ENCODE assay signal across 14 cellular contexts in genomic region chr11:94895451-94895850, GRCh38.
DNase-seq lines count a peak whose midpoint lies in the region; FAIRE-seq and TF ChIP-seq lines count a peak whose summit lies in the region.
"Had no signal": no experiment of that assay in that cellular context is flagged by ENCODE, and none has a peak within 500 bp of the region (broad histone marks: within the 10 kb centered on the region; RNA-seq: fewer than 3 reads in every experiment).

No MANE protein-coding gene starts in this region.

- POLR2A ChIA-PET in endothelial cell of umbilical vein (lab: Charles Lee) = no interaction called here

- H3K9me3 ChIP-seq in endothelial cell of umbilical vein (replicated peaks; ENCODE audit: control insufficient read depth, insufficient read depth, low read length) = no peaks in the 10 kb centered on the region

- CTCF ChIA-PET in endothelial cell of umbilical vein (lab: Charles Lee) = interaction anchor here (1.0 to 3.5 kb wide), 7 partner anchors 8 to 274 kb away, joined by 4 to 61 read pairs (median 4); no protein-coding TSS in a partner anchor

- H3K79me2 ChIP-seq in endothelial cell of umbilical vein (ENCODE audit: control insufficient read depth, insufficient read depth, low read length) = no peaks in the 10 kb centered on the region

- no peak for FAIRE-seq in endothelial cell of umbilical vein (lab: Jason Lieb, UNC)
- FAIRE-seq: D721Med had no signal

- no peak overlapping the region for H3K4me3 Mint-ChIP-seq in glutamatergic neuron (ENCODE audit: unreplicated experiment)
- H3K4me3 Mint-ChIP-seq: activated CD4-positive, alpha-beta memory T cell treated with anti-CD3 and anti-CD28 coated beads, Interleukin-2, amount 10 ng/mL, durations not matched to agents 7 days and 5 days had no signal

- TF ChIP-seq EP300 in Ishikawa (IDR thresholded peaks at IDR 0.05; ENCODE audit: borderline replicate concordance) = 0 out of 2 replicates have a peak, but pooled peaks have one; percentile 12

- no peak overlapping the region for H2AFZ ChIP-seq in endothelial cell of umbilical vein (ENCODE audit: low read depth, low read length)

- TF ChIP-seq CTCF in endothelial cell of umbilical vein (IDR thresholded peaks at IDR 0.05; ENCODE audit: extremely low read depth in 1 of 2, insufficient read depth in 1 of 2, low read depth in 1 of 2, low read length in 2 of 2) = no peak
- no peak for TF ChIP-seq CTCF in glutamatergic neuron (IDR thresholded peaks at IDR 0.05; ENCODE audit: partially characterized antibody, unreplicated experiment)

- no peaks in the 10 kb centered on the region for H3K9me3 Mint-ChIP-seq in glutamatergic neuron (ENCODE audit: unreplicated experiment)
- H3K9me3 Mint-ChIP-seq: activated CD4-positive, alpha-beta memory T cell treated with anti-CD3 and anti-CD28 coated beads, Interleukin-2, amount 10 ng/mL, durations not matched to agents 7 days and 5 days had no signal

- peak overlapping the region; percentile 23 for H3K27ac ChIP-seq in endothelial cell of umbilical vein (ENCODE audit: insufficient read depth, low read depth, low read length)
- H3K27ac ChIP-seq: breast epithelium, thoracic aorta had no signal

- intact Hi-C loops in endothelial cell of umbilical vein (cut with micrococcal nuclease) = loop anchor here (10.0 kb wide), 1 partner anchor 351 kb away; the partner anchor contains the start of gene FUT4

- TF ChIP-seq POLR2A in endothelial cell of umbilical vein (IDR thresholded peaks at IDR 0.05; ENCODE audit: low read depth, low read length) = no peak

- no peak overlapping the region for H3K27ac Mint-ChIP-seq in glutamatergic neuron (ENCODE audit: unreplicated experiment)
- H3K27ac Mint-ChIP-seq: activated CD4-positive, alpha-beta memory T cell treated with anti-CD3 and anti-CD28 coated beads, Interleukin-2, amount 10 ng/mL, durations not matched to agents 7 days and 5 days; activated T-helper 2 cell treated with anti-CD3 and anti-CD28 coated beads, Interferon-gamma antibody, Interleukin-2, Interleukin-4, amounts not matched to agents 10 μg/mL and 5 μg/mL and 100 μg/mL, durations not matched to agents 14 hours and 24 hours and 36 hours had no signal

- H3K4me2 ChIP-seq in endothelial cell of umbilical vein (ENCODE audit: insufficient read depth, low read length) = no peak overlapping the region

- H3K4me3 ChIP-seq in endothelial cell of umbilical vein (replicated peaks in 1 of 3; ENCODE audit: insufficient read depth in 1 of 3, low read depth in 1 of 3, low read length in 3 of 3) = no peak overlapping the region
- H3K4me3 ChIP-seq: breast epithelium, thoracic aorta had no signal

- DNase-seq in A172 (ENCODE audit: low spot score) = peak; percentile 5
- peak; percentile 42 for DNase-seq in endothelial cell of umbilical vein (ENCODE audit: low read depth, low spot score)
- peak; percentile 94 for DNase-seq in iris pigment epithelial cell (ENCODE audit: low read depth)
- DNase-seq in D341Med (ENCODE audit: low spot score) = no peak
- DNase-seq in glutamatergic neuron = no peak
- DNase-seq in NCI-H1436 (lab: John Stamatoyannopoulos, UW) = no peak
- no peak for DNase-seq in NCI-H128 (lab: John Stamatoyannopoulos, UW; ENCODE audit: unreplicated experiment)
- DNase-seq: activated CD4-positive, alpha-beta memory T cell treated with anti-CD3 and anti-CD28 coated beads, Interleukin-2, amount 10 ng/mL, durations not matched to agents 7 days and 5 days; NCI-H2171 had no signal

- dilution Hi-C loops in endothelial cell of umbilical vein (cut with MboI; ENCODE audit: extremely low pct_ligation_motif_present, low sequenced_read_pairs) = no loop called here

- H3K9ac ChIP-seq in endothelial cell of umbilical vein (replicated peaks; ENCODE audit: extremely low read depth, insufficient read depth, low read length) = no peak overlapping the region

- no peak for TF ChIP-seq RAD21 in Ishikawa (IDR thresholded peaks at IDR 0.05; ENCODE audit: low read depth)

- no peaks in the 10 kb centered on the region for H3K27me3 ChIP-seq in endothelial cell of umbilical vein (ENCODE audit: control insufficient read depth in 2 of 2, insufficient read depth in 2 of 2, low read length in 2 of 2)
- H3K27me3 ChIP-seq: breast epithelium had no signal

- BruUV-seq in endothelial cell of umbilical vein (replicated peaks; lab: Mats Ljungman, UMichigan) = no TSS peak

- H4K20me1 ChIP-seq in endothelial cell of umbilical vein (replicated peaks; ENCODE audit: control insufficient read depth, extremely low read depth, insufficient read depth, low read length) = no peaks in the 10 kb centered on the region

- peaks cover 11% of the 10 kb centered on the region for H3K4me1 ChIP-seq in endothelial cell of umbilical vein (ENCODE audit: control insufficient read depth, extremely low read depth, insufficient read depth, low read length)
- H3K4me1 ChIP-seq: breast epithelium had no signal

- H3K36me3 Mint-ChIP-seq in glutamatergic neuron (ENCODE audit: unreplicated experiment) = peaks cover 15% of the 10 kb centered on the region

- H3K9me1 ChIP-seq in endothelial cell of umbilical vein (replicated peaks; ENCODE audit: control insufficient read depth, extremely low read depth, insufficient read depth, low read length) = no peaks in the 10 kb centered on the region

- H3K27me3 Mint-ChIP-seq in glutamatergic neuron (ENCODE audit: unreplicated experiment) = no peaks in the 10 kb centered on the region

- no peaks in the 10 kb centered on the region for H3K4me1 Mint-ChIP-seq in glutamatergic neuron (ENCODE audit: low read depth, unreplicated experiment)
- H3K4me1 Mint-ChIP-seq: activated CD4-positive, alpha-beta memory T cell treated with anti-CD3 and anti-CD28 coated beads, Interleukin-2, amount 10 ng/mL, durations not matched to agents 7 days and 5 days had no signal

- H3K36me3 ChIP-seq in endothelial cell of umbilical vein (ENCODE audit: control insufficient read depth in 2 of 2, extremely low read depth in 1 of 2, insufficient read depth in 2 of 2, low read length in 2 of 2) = no peaks in the 10 kb centered on the region
- H3K36me3 ChIP-seq: breast epithelium had no signal

TF ChIP-seq in Ishikawa, 13 proteins besides CTCF, POLR2A, EP300 and RAD21 (continues in another document):
- no peak for TF ChIP-seq REST (IDR thresholded peaks at IDR 0.05; ENCODE audit: low read depth)
- no peak for TF ChIP-seq TCF12 (IDR thresholded peaks at IDR 0.05; ENCODE audit: low read depth)
- TF ChIP-seq CEBPB (IDR thresholded peaks at IDR 0.05) = no peak
- no peak for TF ChIP-seq ZBTB7A (IDR thresholded peaks at IDR 0.05; ENCODE audit: low read depth)
- no peak for TF ChIP-seq YY1 (IDR thresholded peaks at IDR 0.05; ENCODE audit: low read depth)

TF ChIP-seq in endothelial cell of umbilical vein, 7 proteins besides CTCF, POLR2A, EP300 and RAD21:
- peak; percentile 12 for TF ChIP-seq JUN (IDR thresholded peaks at IDR 0.05; ENCODE audit: borderline replicate concordance, insufficient read depth, insufficient read length, low read depth)
- no peak for TF ChIP-seq FOS (IDR thresholded peaks at IDR 0.05; ENCODE audit: borderline replicate concordance, insufficient read depth, low read length)

Comparison
In these comparisons a context has a peak if more than half of its experiments do, and no peak if none do; other contexts are left out.
1. DNase-seq: peak in A172 (single experiment), endothelial cell of umbilical vein (single experiment) and iris pigment epithelial cell (single experiment); none in D341Med (single experiment), glutamatergic neuron (single experiment), NCI-H1436 (single experiment) and NCI-H128 (single experiment).